8 cellular contexts compared by ENCODE assay signal in the genomic region with DNA sequence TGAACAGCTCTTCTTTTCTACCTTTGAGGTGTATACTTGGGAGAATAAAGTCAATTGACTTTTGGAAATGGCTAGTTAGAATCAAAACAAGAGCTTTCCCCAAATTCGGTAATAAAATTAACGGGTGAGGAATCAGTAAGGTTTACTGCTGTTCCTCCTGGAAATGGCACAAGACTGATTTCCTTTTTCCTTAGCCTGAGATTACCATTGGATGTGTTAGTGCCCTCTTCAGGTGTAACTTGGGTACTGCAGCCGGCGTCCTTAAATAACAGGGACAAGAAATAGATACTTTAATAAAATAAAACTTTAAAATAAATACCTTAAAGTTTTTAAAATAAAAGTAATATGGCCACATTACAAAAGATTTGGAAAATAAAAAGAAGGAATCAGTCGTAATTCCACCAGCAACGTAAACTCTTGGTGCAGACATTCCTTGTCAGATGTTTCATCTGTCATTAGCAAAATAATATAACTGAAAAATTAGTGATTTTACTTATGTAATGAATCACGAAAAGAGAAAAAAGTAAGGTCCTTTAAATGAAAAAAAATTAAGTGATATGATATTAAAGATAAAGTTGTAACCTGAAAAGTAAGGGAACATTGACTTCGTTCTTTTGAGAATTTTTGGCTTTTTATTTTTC. TPM values are rescaled to one million over a fixed set of nuclear protein-coding genes. Genes with fewer than 3 reads are reported as not detected.
DNase-seq lines count a peak whose midpoint lies in the region; ATAC-seq, FAIRE-seq and TF ChIP-seq lines count a peak whose summit lies in the region.

No MANE protein-coding gene starts in this region.

- H3K27me3 ChIP-seq in H1 (replicated peaks in 1 of 4; ENCODE audit: control insufficient read depth in 3 of 4, extremely low read depth in 1 of 4, insufficient read depth in 3 of 4, low read length in 3 of 4), result no peaks in the 10 kb centered on the region

- ATAC-seq in activated CD8-positive, alpha-beta T cell treated with anti-CD3 and anti-CD28 coated beads for 36 hours, result peak; percentile 47
- no peak for ATAC-seq in GM21529 (IDR thresholded peaks at IDR 0.05; ENCODE audit: unreplicated experiment)

- H3K14ac ChIP-seq in H1 (ENCODE audit: insufficient read length), result no peak overlapping the region

- no peak overlapping the region for H2BK12ac ChIP-seq in H1 (ENCODE audit: low read depth, low read length)

- H3K23me2 ChIP-seq in H1 (ENCODE audit: low read depth, low read length), result no peaks in the 10 kb centered on the region

- H2BK20ac ChIP-seq in H1 (ENCODE audit: low read length), result no peak overlapping the region

- H3K4me3 ChIP-seq in H1 (ENCODE audit: extremely low read depth in 1 of 4, insufficient read depth in 2 of 4, low read depth in 3 of 4, low read length in 4 of 4), result no peak overlapping the region

- TF ChIP-seq EP300 in H1 (IDR thresholded peaks at IDR 0.05; ENCODE audit: borderline replicate concordance in 1 of 2, low read depth in 2 of 2, low read length in 2 of 2), result no peak

- no peak overlapping the region for H2AFZ ChIP-seq in H1 (ENCODE audit: low read length)

- H3K4me1 Mint-ChIP-seq in activated CD8-positive, alpha-beta T cell treated with anti-CD3 and anti-CD28 coated beads for 36 hours (ENCODE audit: low read depth), result peaks cover 6% of the 10 kb centered on the region

- H3K4me2 ChIP-seq in H1 (ENCODE audit: insufficient read depth in 1 of 2, low read depth in 2 of 2, low read length in 2 of 2), result no peak overlapping the region

- no peak overlapping the region for H3K56ac ChIP-seq in H1 (replicated peaks; ENCODE audit: insufficient read length, low read depth, low read length)

- WGBS in H1 (ENCODE audit: extremely low coverage in 1 of 2, insufficient coverage in 1 of 2, insufficient read length in 1 of 2, insufficient replicate concordance in 2 of 2, low coverage in 1 of 2, low lambda C conversion rate in 2 of 2, missing lambda C conversion rate in 1 of 2), 2 experiments, result 33 to 100% methylated on average over 1 to 8 of the region's 8 CpGs

- no peak overlapping the region for H3K18ac ChIP-seq in H1 (ENCODE audit: extremely low read depth, low read length)

- intact Hi-C loops in activated CD8-positive, alpha-beta T cell treated with anti-CD3 and anti-CD28 coated beads for 36 hours (cut with micrococcal nuclease), result loop anchor here (10.0 kb wide), 1 partner anchor 264 kb away; no protein-coding TSS in a partner anchor

- CTCF ChIA-PET in activated CD8-positive, alpha-beta T cell treated with anti-CD3 and anti-CD28 coated beads for 36 hours (lab: Charles Lee), result interaction anchor here (0.6 to 4.6 kb wide), 49 partner anchors 9 to 833 kb away, joined by 3 to 34 read pairs (median 5); a partner anchor contains a TSS
- CTCF ChIA-PET in H1 (lab: Charles Lee; ENCODE audit: partially characterized antibody), result interaction anchor here (0.6 to 3.7 kb wide), 33 partner anchors 10 to 789 kb away, joined by 3 to 24 read pairs (median 3); a partner anchor contains a TSS

- H4K8ac ChIP-seq in H1 (ENCODE audit: extremely low read depth, insufficient read depth, low read length), result no peak overlapping the region

- peak; percentile 83 for DNase-seq in Ammon's horn (ENCODE audit: low spot score)
- peak; percentile 64 for DNase-seq in HCEC 1CT
- peak; percentile 73 for DNase-seq in NCI-H526 treated with DMSO at 0.1 percent for 48 hours (lab: John Stamatoyannopoulos, UW)
- peak; percentile 86 for DNase-seq in activated CD8-positive, alpha-beta T cell treated with anti-CD3 and anti-CD28 coated beads for 36 hours
- DNase-seq in H1 (ENCODE audit: low read depth in 1 of 2, low spot score in 2 of 2), result peak in 1 of 2 experiments; percentile 84
- DNase-seq in mucosa of gallbladder (ENCODE audit: low spot score), result peak; percentile 76
- peak; percentile 40 for DNase-seq in stimulated activated CD8-positive, alpha-beta memory T cell treated with anti-CD3 and anti-CD28 coated beads, Interleukin-7, amount 100 ng/mL, for 24 hours (ENCODE audit: low read depth)

- no peak overlapping the region for H3K27ac ChIP-seq in H1 (ENCODE audit: low read depth, low read length)

- no peaks in the 10 kb centered on the region for H3K9me3 ChIP-seq in H1 (ENCODE audit: insufficient read depth in 2 of 2, low read depth in 1 of 2, low read length in 1 of 2)

- H2BK5ac ChIP-seq in H1 (ENCODE audit: low read depth, low read length), result no peak overlapping the region

- no peak overlapping the region for H4K91ac ChIP-seq in H1 (replicated peaks; ENCODE audit: insufficient read length, low read length)

- H3K9ac ChIP-seq in H1 (replicated peaks in 1 of 4; ENCODE audit: extremely low read depth in 1 of 4, low read depth in 3 of 4, low read length in 3 of 4), result no peak overlapping the region

- peak; percentile 28 for FAIRE-seq in H1 (lab: Jason Lieb, UNC)

- no peak overlapping the region for H4K5ac ChIP-seq in H1 (ENCODE audit: insufficient read length, low read depth, low read length)

- no peak overlapping the region for H2BK15ac ChIP-seq in H1 (ENCODE audit: low read length)

- peaks cover 0 to 34% of the 10 kb centered on the region in 2 experiments; a peak in 2 of 4 replicates for H3K79me2 ChIP-seq in H1 (ENCODE audit: control insufficient read depth in 1 of 2, insufficient read depth in 2 of 2, low read length in 2 of 2)

- H3K27ac Mint-ChIP-seq in activated CD8-positive, alpha-beta T cell treated with anti-CD3 and anti-CD28 coated beads for 36 hours, result peak overlapping the region; percentile 46

- TF ChIP-seq POLR2A in H1 (IDR thresholded peaks at IDR 0.05; ENCODE audit: control extremely low read depth in 1 of 2, low read depth in 2 of 2, low read length in 2 of 2), result no peak

- TF ChIP-seq RAD21 in H1 (IDR thresholded peaks at IDR 0.05 in 1 of 2, conservative IDR thresholded peaks at IDR 0.05 in 1 of 2; ENCODE audit: low read depth in 2 of 2, low read length in 2 of 2), result peak; percentile 56 to 69

- peaks cover 3% of the 10 kb centered on the region; the same call in 1 of the 2 replicates for H3K79me1 ChIP-seq in H1 (ENCODE audit: low read depth, low read length)

- peaks cover 3 to 5% of the 10 kb centered on the region in 2 experiments for H4K20me1 ChIP-seq in H1 (replicated peaks in 1 of 2; ENCODE audit: control insufficient read depth in 1 of 2, insufficient read depth in 2 of 2, low read length in 2 of 2)

- H2AK5ac ChIP-seq in H1 (ENCODE audit: low read depth, low read length), result no peak overlapping the region

- no peak overlapping the region for H3K4me3 Mint-ChIP-seq in activated CD8-positive, alpha-beta T cell treated with anti-CD3 and anti-CD28 coated beads for 36 hours

- H3K4ac ChIP-seq in H1 (replicated peaks; ENCODE audit: insufficient read length, low read depth, low read length), result no peak overlapping the region

- no peaks in the 10 kb centered on the region for H3K9me3 Mint-ChIP-seq in activated CD8-positive, alpha-beta T cell treated with anti-CD3 and anti-CD28 coated beads for 36 hours

- H3K4me1 ChIP-seq in H1 (replicated peaks in 1 of 4; ENCODE audit: control insufficient read depth in 3 of 4, insufficient read depth in 4 of 4, low read length in 3 of 4), result no peaks in the 10 kb centered on the region

- no peak overlapping the region for H2BK120ac ChIP-seq in H1 (replicated peaks; ENCODE audit: low read depth, low read length)

- H3K36me3 Mint-ChIP-seq in activated CD8-positive, alpha-beta T cell treated with anti-CD3 and anti-CD28 coated beads for 36 hours (ENCODE audit: low read depth), result no peaks in the 10 kb centered on the region

- POLR2A ChIA-PET in activated CD8-positive, alpha-beta T cell treated with anti-CD3 and anti-CD28 coated beads for 36 hours (lab: Charles Lee), result no interaction called here
- POLR2A ChIA-PET in H1 (lab: Charles Lee; ENCODE audit: partially characterized antibody), result interaction anchor here (1.2 to 2.0 kb wide), 4 partner anchors 14 to 68 kb away, joined by 3 to 7 read pairs (median 6); no protein-coding TSS in a partner anchor

- no peaks in the 10 kb centered on the region for H3K27me3 Mint-ChIP-seq in activated CD8-positive, alpha-beta T cell treated with anti-CD3 and anti-CD28 coated beads for 36 hours

- no peak overlapping the region for H3K23ac ChIP-seq in H1 (ENCODE audit: insufficient read length)

- no peaks in the 10 kb centered on the region for H3K36me3 ChIP-seq in H1 (ENCODE audit: control insufficient read depth in 2 of 4, insufficient read depth in 4 of 4, low read length in 3 of 4)

- TF ChIP-seq CTCF in activated CD8-positive, alpha-beta T cell treated with anti-CD3 and anti-CD28 coated beads for 36 hours (IDR thresholded peaks at IDR 0.05), result peak; percentile 99
- peak in 2 of 3 experiments; percentile 58 to 68; a peak in 3 of 4 replicates for TF ChIP-seq CTCF in H1 (IDR thresholded peaks at IDR 0.05; ENCODE audit: control extremely low read depth in 1 of 3, insufficient read depth in 1 of 3, low read depth in 1 of 3, low read length in 3 of 3)

TF ChIP-seq in H1, 55 proteins besides CTCF, POLR2A, EP300 and RAD21:
- no peak for TF ChIP-seq GTF2F1 (IDR thresholded peaks at IDR 0.05; ENCODE audit: borderline replicate concordance, low read depth, low read length)
TF ChIP-seq in H1: peak in this region for 0.

RNA-seq across cellular contexts. Expression of a gene that starts 29.7 kb away (rescaled TPM):
- total RNA-seq in activated CD8-positive, alpha-beta T cell treated with anti-CD3 and anti-CD28 coated beads for 36 hours, result 1 to 10 TPM; 4.1 to 4.3 TPM
- 33.8 and 34.0 TPM in 2 replicates for total RNA-seq in H1 (2021; fragmentation: NEBNext Ultra II Directional; extraction: Animal tissue kit (Norgen Biotek cat#: 25700))
- polyA plus RNA-seq in H1 (2011; rRNA removed), result 9.5 and 15.4 TPM in 2 replicates
- polyA plus RNA-seq in H1 (2011; cell fraction: cytosol; rRNA removed), result 14.8 TPM
- 45.1 TPM for polyA plus RNA-seq in H1 (2011; cell fraction: nucleus; rRNA removed)
- polyA plus RNA-seq in H1 (2012, experiment 1 of 2), result 17.3 to 20.0 TPM (median 18.4 TPM) in 4 replicates
- polyA plus RNA-seq in H1 (2012, experiment 2 of 2), result 16.2 TPM
- 18.1 TPM for polyA plus RNA-seq in H1 (2013, experiment 1 of 2)
- 18.9 TPM for polyA plus RNA-seq in H1 (2013, experiment 2 of 2)
- 7.3 and 9.4 TPM in 2 replicates for polyA minus RNA-seq in H1 (2011; rRNA and poly(A)+ RNA removed)
- 18.9 TPM for polyA minus RNA-seq in H1 (2011; cell fraction: cytosol; rRNA and poly(A)+ RNA removed)
- polyA minus RNA-seq in H1 (2011; cell fraction: nucleus; rRNA and poly(A)+ RNA removed), result 50.1 TPM
- 30.7 TPM for total RNA-seq in mucosa of gallbladder

RNA-seq across cellular contexts. Expression of a gene that starts 57.5 kb away (rescaled TPM):
- 10 to 100 TPM; 32.1 to 34.0 TPM for total RNA-seq in activated CD8-positive, alpha-beta T cell treated with anti-CD3 and anti-CD28 coated beads for 36 hours
- 198 and 203 TPM in 2 replicates for total RNA-seq in H1 (2021; fragmentation: NEBNext Ultra II Directional; extraction: Animal tissue kit (Norgen Biotek cat#: 25700))
- polyA plus RNA-seq in H1 (2011; rRNA removed), result 160 and 162 TPM in 2 replicates
- polyA plus RNA-seq in H1 (2011; cell fraction: cytosol; rRNA removed), result 108 TPM
- 115 TPM for polyA plus RNA-seq in H1 (2011; cell fraction: nucleus; rRNA removed)
- polyA plus RNA-seq in H1 (2012, experiment 1 of 2), result 142 to 169 TPM (median 158 TPM) in 4 replicates
- 141 TPM for polyA plus RNA-seq in H1 (2012, experiment 2 of 2)
- polyA plus RNA-seq in H1 (2013, experiment 1 of 2), result 325 TPM
- 380 TPM for polyA plus RNA-seq in H1 (2013, experiment 2 of 2)
- polyA minus RNA-seq in H1 (2011; rRNA and poly(A)+ RNA removed), result 167 and 189 TPM in 2 replicates
- 178 TPM for polyA minus RNA-seq in H1 (2011; cell fraction: cytosol; rRNA and poly(A)+ RNA removed)
- polyA minus RNA-seq in H1 (2011; cell fraction: nucleus; rRNA and poly(A)+ RNA removed), result 83.7 TPM
- total RNA-seq in mucosa of gallbladder, result 107 TPM
